Comparison of ENCODE assay signal across 19 cellular contexts in the genomic region with DNA sequence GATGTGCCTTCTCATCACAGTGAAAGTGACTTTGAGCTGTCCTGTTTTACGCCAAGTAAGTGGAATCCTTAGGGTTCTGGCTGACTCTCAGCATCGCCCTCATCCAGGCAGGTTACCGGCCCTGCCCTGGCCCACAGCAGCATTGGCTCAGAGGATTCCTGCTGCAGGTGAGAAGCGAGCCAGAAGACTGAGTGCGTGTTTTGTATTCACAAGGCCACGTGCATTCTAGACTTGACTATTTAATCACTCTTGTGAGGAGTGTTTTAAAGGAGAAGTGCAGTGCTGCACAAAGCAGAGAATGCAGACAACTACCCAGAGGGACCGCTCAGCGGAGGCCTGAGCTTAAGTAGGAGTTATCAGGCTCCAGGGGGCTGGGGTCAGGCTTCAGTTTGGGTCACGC. TPM values are rescaled to one million over a fixed set of nuclear protein-coding genes. Genes with fewer than 3 reads are reported as not detected.
DNase-seq lines count a peak whose midpoint lies in the region; ATAC-seq, FAIRE-seq and TF ChIP-seq lines count a peak whose summit lies in the region.
"Had no signal": no experiment of that assay in that cellular context is flagged by ENCODE, and none has a peak within 500 bp of the region (broad histone marks: within the 10 kb centered on the region; RNA-seq: fewer than 3 reads in every experiment).

No MANE protein-coding gene starts in this region.

- no peak for FAIRE-seq in endothelial cell of umbilical vein (lab: Jason Lieb, UNC)
- FAIRE-seq: A204.1, GM12892 had no signal

- POLR2A ChIA-PET in CD4-positive, alpha-beta memory T cell (lab: Charles Lee; ENCODE audit: partially characterized antibody) = no interaction called here
- POLR2A ChIA-PET in endothelial cell of umbilical vein (lab: Charles Lee) = no interaction called here

- no peaks in the 10 kb centered on the region for H3K9me1 ChIP-seq in endothelial cell of umbilical vein (replicated peaks; ENCODE audit: control insufficient read depth, extremely low read depth, insufficient read depth, low read length)

- H3K9ac ChIP-seq in endothelial cell of umbilical vein (replicated peaks; ENCODE audit: extremely low read depth, insufficient read depth, low read length) (no peak overlapping the region), parathyroid adenoma (no peak overlapping the region)

- no peak overlapping the region for H3K4me3 ChIP-seq in CD4-positive, alpha-beta memory T cell (ENCODE audit: low read length in 2 of 2)
- H3K4me3 ChIP-seq in endothelial cell of umbilical vein (replicated peaks in 1 of 3; ENCODE audit: insufficient read depth in 1 of 3, low read depth in 1 of 3, low read length in 3 of 3) (no peak overlapping the region), parathyroid adenoma (ENCODE audit: low read depth, low read length) (no peak overlapping the region)

- no peaks in the 10 kb centered on the region for H3K36me3 ChIP-seq in CD4-positive, alpha-beta memory T cell (ENCODE audit: insufficient read depth, low read length)
- H3K36me3 ChIP-seq in endothelial cell of umbilical vein (ENCODE audit: control insufficient read depth in 2 of 2, extremely low read depth in 1 of 2, insufficient read depth in 2 of 2, low read length in 2 of 2) (no peaks in the 10 kb centered on the region), parathyroid adenoma (ENCODE audit: control insufficient read depth, insufficient read depth, low read length) (no peaks in the 10 kb centered on the region)

- no peak overlapping the region for H3K27ac ChIP-seq in CD4-positive, alpha-beta memory T cell (ENCODE audit: low read depth, low read length)
- no peak overlapping the region for H3K27ac ChIP-seq in endothelial cell of umbilical vein (ENCODE audit: insufficient read depth, low read depth, low read length)
- peak overlapping the region; percentile 58 for H3K27ac ChIP-seq in parathyroid adenoma
- H3K27ac ChIP-seq: C4-2B, RWPE1 had no signal

- H3K4me1 ChIP-seq in CD4-positive, alpha-beta memory T cell (ENCODE audit: insufficient read depth, low read length) = peaks cover 15% of the 10 kb centered on the region
- H3K4me1 ChIP-seq in endothelial cell of umbilical vein (ENCODE audit: control insufficient read depth, extremely low read depth, insufficient read depth, low read length) = peaks cover 5% of the 10 kb centered on the region
- H3K4me1 ChIP-seq in parathyroid adenoma = peaks cover 11% of the 10 kb centered on the region

- dilution Hi-C loops in endothelial cell of umbilical vein (cut with MboI; ENCODE audit: extremely low pct_ligation_motif_present, low sequenced_read_pairs) = no loop called here

- no peaks in the 10 kb centered on the region for H3K9me3 Mint-ChIP-seq in activated CD4-positive, alpha-beta T cell treated with anti-CD3 and anti-CD28 coated beads, Interleukin-2, amount 10 ng/mL, durations not matched to agents 24 days and 14 days
- peaks cover 0 to 2% (median 0%) of the 10 kb centered on the region in 8 donors for H3K9me3 Mint-ChIP-seq in CD4-positive, alpha-beta memory T cell

- no peak for DNase-seq in activated CD4-positive, alpha-beta T cell treated with anti-CD3 and anti-CD28 coated beads, Interleukin-2, amount 10 ng/mL, durations not matched to agents 24 days and 14 days
- DNase-seq in activated CD4-positive, alpha-beta T cell treated with anti-CD3 and anti-CD28 coated beads, Interleukin-2, amount 50 U/mL, for 1 hour = no peak
- no peak for DNase-seq in CD4-positive, alpha-beta memory T cell
- no peak for DNase-seq in endothelial cell of umbilical vein (ENCODE audit: low read depth, low spot score)
- no peak for DNase-seq in HCEC 1CT
- DNase-seq in activated CD8-positive, alpha-beta memory T cell treated with anti-CD3 and anti-CD28 coated beads for 24 hours = no peak
- DNase-seq: COR-L47, NCI-H1105, NCI-H1694, NCI-H2107, NCI-H446, PC-3 had no signal

- no peak for ATAC-seq in HG03159 (IDR thresholded peaks at IDR 0.05; ENCODE audit: unreplicated experiment)
- ATAC-seq: PC-3 had no signal

- peak overlapping the region; percentile 50 for H2AFZ ChIP-seq in endothelial cell of umbilical vein (ENCODE audit: low read depth, low read length)
- H2AFZ ChIP-seq in parathyroid adenoma = peak overlapping the region; percentile 45

- H3K27me3 Mint-ChIP-seq in activated CD4-positive, alpha-beta T cell treated with anti-CD3 and anti-CD28 coated beads, Interleukin-2, amount 10 ng/mL, durations not matched to agents 24 days and 14 days = peaks cover 58% of the 10 kb centered on the region
- peaks cover 5 to 8% of the 10 kb centered on the region in 2 donors for H3K27me3 Mint-ChIP-seq in CD4-positive, alpha-beta memory T cell

- H3K4me1 Mint-ChIP-seq in activated CD4-positive, alpha-beta T cell treated with anti-CD3 and anti-CD28 coated beads, Interleukin-2, amount 10 ng/mL, durations not matched to agents 24 days and 14 days = peaks cover 9% of the 10 kb centered on the region
- H3K4me1 Mint-ChIP-seq in CD4-positive, alpha-beta memory T cell = peaks cover 11 to 15% (median 15%) of the 10 kb centered on the region in 4 donors

- intact Hi-C loops in activated CD4-positive, alpha-beta T cell treated with anti-CD3 and anti-CD28 coated beads, Interleukin-2, amount 10 ng/mL, durations not matched to agents 24 days and 14 days (cut with micrococcal nuclease) = no loop called here
- intact Hi-C loops in CD4-positive, alpha-beta memory T cell (cut with micrococcal nuclease) = no loop called here
- intact Hi-C loops in endothelial cell of umbilical vein (cut with micrococcal nuclease) = no loop called here

- no peaks in the 10 kb centered on the region for H3K9me3 ChIP-seq in CD4-positive, alpha-beta memory T cell (ENCODE audit: control insufficient read depth in 1 of 2, low read length in 2 of 2)
- H3K9me3 ChIP-seq in endothelial cell of umbilical vein (replicated peaks; ENCODE audit: control insufficient read depth, insufficient read depth, low read length) (no peaks in the 10 kb centered on the region), parathyroid adenoma (ENCODE audit: control insufficient read depth, low read length) (no peaks in the 10 kb centered on the region)

- no peaks in the 10 kb centered on the region for H3K79me2 ChIP-seq in endothelial cell of umbilical vein (ENCODE audit: control insufficient read depth, insufficient read depth, low read length)
- H3K79me2 ChIP-seq in parathyroid adenoma = peaks cover 7% of the 10 kb centered on the region

- CTCF ChIA-PET in CD4-positive, alpha-beta memory T cell (lab: Charles Lee; ENCODE audit: partially characterized antibody) = no interaction called here
- CTCF ChIA-PET in endothelial cell of umbilical vein (lab: Charles Lee) = no interaction called here

- H3K4me2 ChIP-seq in endothelial cell of umbilical vein (ENCODE audit: insufficient read depth, low read length) (no peak overlapping the region), parathyroid adenoma (ENCODE audit: low read length) (no peak overlapping the region)

- H3K4me3 Mint-ChIP-seq in activated CD4-positive, alpha-beta T cell treated with anti-CD3 and anti-CD28 coated beads, Interleukin-2, amount 10 ng/mL, durations not matched to agents 24 days and 14 days = peak overlapping the region; percentile 4
- H3K4me3 Mint-ChIP-seq in CD4-positive, alpha-beta memory T cell = peak overlapping the region in 5 of 8 donors; percentile 2 to 70 (median 22)
- H3K4me3 Mint-ChIP-seq: IgD-negative memory B cell had no signal

- no TSS peak for BruUV-seq in endothelial cell of umbilical vein (replicated peaks; lab: Mats Ljungman, UMichigan)

- no peaks in the 10 kb centered on the region for H3K36me3 Mint-ChIP-seq in activated CD4-positive, alpha-beta T cell treated with anti-CD3 and anti-CD28 coated beads, Interleukin-2, amount 10 ng/mL, durations not matched to agents 24 days and 14 days (ENCODE audit: low read depth)
- no peaks in the 10 kb centered on the region for H3K36me3 Mint-ChIP-seq in CD4-positive, alpha-beta memory T cell

- no peaks in the 10 kb centered on the region for H3K27me3 ChIP-seq in CD4-positive, alpha-beta memory T cell (ENCODE audit: insufficient read depth, low read length)
- H3K27me3 ChIP-seq in endothelial cell of umbilical vein (ENCODE audit: control insufficient read depth in 2 of 2, insufficient read depth in 2 of 2, low read length in 2 of 2) (no peaks in the 10 kb centered on the region), parathyroid adenoma (ENCODE audit: control insufficient read depth, insufficient read depth, low read length) (no peaks in the 10 kb centered on the region)

- no peak for TF ChIP-seq POLR2A in endothelial cell of umbilical vein (IDR thresholded peaks at IDR 0.05; ENCODE audit: low read depth, low read length)

- H3K27ac Mint-ChIP-seq in activated CD4-positive, alpha-beta T cell treated with anti-CD3 and anti-CD28 coated beads, Interleukin-2, amount 10 ng/mL, durations not matched to agents 24 days and 14 days = no peak overlapping the region
- peak overlapping the region in 2 of 7 donors; percentile 0 to 32 for H3K27ac Mint-ChIP-seq in CD4-positive, alpha-beta memory T cell
- H3K27ac Mint-ChIP-seq: IgD-negative memory B cell had no signal

- TF ChIP-seq CTCF in endothelial cell of umbilical vein (IDR thresholded peaks at IDR 0.05; ENCODE audit: extremely low read depth in 1 of 2, insufficient read depth in 1 of 2, low read depth in 1 of 2, low read length in 2 of 2) = no peak
- no peak for TF ChIP-seq CTCF in parathyroid adenoma (IDR thresholded peaks at IDR 0.05)

- H4K20me1 ChIP-seq in endothelial cell of umbilical vein (replicated peaks; ENCODE audit: control insufficient read depth, extremely low read depth, insufficient read depth, low read length) = no peaks in the 10 kb centered on the region

TF ChIP-seq in endothelial cell of umbilical vein, 7 proteins besides CTCF, POLR2A, EP300 and RAD21:
- TF ChIP-seq EZH2 (IDR thresholded peaks at IDR 0.05; ENCODE audit: borderline replicate concordance, low read depth, low read length, severe bottlenecking) (no peak), MAX (IDR thresholded peaks at IDR 0.05; ENCODE audit: insufficient read depth, insufficient read length) (no peak)

RNA-seq across cellular contexts. Expression of gene LAMA3, which starts 48.3 kb away (rescaled TPM):
- total RNA-seq in activated CD4-positive, alpha-beta T cell treated with anti-CD3 and anti-CD28 coated beads, Interleukin-2, amount 10 ng/mL, durations not matched to agents 24 days and 14 days = not detected in 2 replicates
- total RNA-seq in CD4-positive, alpha-beta memory T cell = not detected
- not detected for polyA plus RNA-seq in CD4-positive, alpha-beta memory T cell
- 7.1 and 12.3 TPM in 2 replicates for total RNA-seq in endothelial cell of umbilical vein
- 2.5 and 2.6 TPM in 2 replicates for polyA plus RNA-seq in endothelial cell of umbilical vein
- 1.9 and 2.5 TPM in 2 replicates for polyA plus RNA-seq in endothelial cell of umbilical vein (2011; cell fraction: cytosol; rRNA removed)
- 8.4 and 9.3 TPM in 2 replicates for polyA plus RNA-seq in endothelial cell of umbilical vein (2011; cell fraction: nucleus; rRNA removed)
- polyA plus RNA-seq in endothelial cell of umbilical vein (2012) = 8.0 and 8.9 TPM in 2 replicates
- 5.5 and 6.1 TPM in 2 replicates for polyA minus RNA-seq in endothelial cell of umbilical vein
- 9.4 TPM for polyA minus RNA-seq in endothelial cell of umbilical vein (2011; cell fraction: cytosol; rRNA and poly(A)+ RNA removed)
- 7.0 and 10.4 TPM in 2 replicates for polyA minus RNA-seq in endothelial cell of umbilical vein (2011; cell fraction: nucleus; rRNA and poly(A)+ RNA removed)
- polyA plus RNA-seq: IgD-negative memory B cell had no signal
